In the genomic region with DNA sequence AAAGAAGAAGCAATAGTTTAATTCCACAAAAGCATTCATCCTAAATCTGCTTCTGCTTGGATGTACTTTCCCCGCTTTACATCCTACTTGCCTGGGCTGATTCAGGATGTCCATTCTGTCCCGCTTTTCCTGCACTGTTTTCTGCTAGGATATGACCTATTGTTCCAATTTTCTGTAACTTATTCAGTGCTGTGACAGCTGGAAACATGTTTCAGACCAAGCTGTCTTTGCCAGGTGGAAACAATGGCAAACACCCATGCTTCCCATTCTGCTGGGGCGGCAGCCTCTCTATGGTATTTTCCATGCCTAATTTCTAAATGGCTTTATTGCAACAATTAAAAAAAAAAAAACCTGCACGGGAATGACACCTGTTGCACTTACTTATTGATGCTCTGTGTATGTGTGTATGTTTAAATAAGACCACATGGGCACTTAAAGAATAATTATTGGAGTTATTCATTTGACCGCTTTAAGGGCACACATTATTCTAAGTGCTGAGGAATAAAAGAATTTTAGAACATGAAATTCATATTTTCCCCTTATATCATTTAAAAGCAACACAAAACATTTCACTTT, we compare ENCODE assay signal across 16 cellular contexts.
"Had no signal": no experiment of that assay in that cellular context is flagged by ENCODE, and none has a peak within 500 bp of the region (broad histone marks: within the 10 kb centered on the region; RNA-seq: fewer than 3 reads in every experiment).

No MANE protein-coding gene starts in this region.

- DNase-seq: activated CD4-positive, alpha-beta T cell treated with anti-CD3 and anti-CD28 coated beads for 4 hours; activated CD4-positive, alpha-beta T cell treated with anti-CD3 and anti-CD28 coated beads, Interleukin-2, amount 50 U/mL, for 4 hours; activated naive CD4-positive, alpha-beta T cell; activated T-cell treated with anti-CD3 and anti-CD28 coated beads for 4 hours; activated T-cell treated with anti-CD3 and anti-CD28 coated beads, Interleukin-2, amount 50 U/mL, for 72 hours; dorsolateral prefrontal cortex; effector memory CD4-positive, alpha-beta T cell; hippocampal formation; left colon; mesenchymal stem cell; natural killer cell; stimulated activated CD4-positive, alpha-beta T cell treated with anti-CD3 and anti-CD28 coated beads, Interleukin-1b, Interleukin-23, amount 100 ng/mL, for 48 hours; stimulated activated CD4-positive, alpha-beta T cell treated with anti-CD3 and anti-CD28 coated beads, Interleukin-4, amount 100 ng/mL, for 4 hours; stimulated activated naive B cell treated with anti-CD40 and anti-IgM and Interleukin-4, amounts not matched to agents 10 μg/mL and 1 μg/mL and 100 μg/mL, for 72 hours; transverse colon had no signal

- H3K4me3 Mint-ChIP-seq: activated T-cell treated with anti-CD3 and anti-CD28 coated beads, Interleukin-2, amount 50 U/mL, for 72 hours; natural killer cell; stimulated activated naive B cell treated with anti-CD40 and anti-IgM and Interleukin-4, amounts not matched to agents 10 μg/mL and 1 μg/mL and 100 μg/mL, for 72 hours had no signal

- H3K36me3 Mint-ChIP-seq: natural killer cell had no signal

- ATAC-seq: activated naive CD4-positive, alpha-beta T cell treated with anti-CD3 and anti-CD28 coated beads, Interleukin-2, amount 50 U/mL, for 72 hours; activated T-cell treated with anti-CD3 and anti-CD28 coated beads, Interleukin-2, amount 50 U/mL, for 72 hours; left colon; natural killer cell; stimulated activated naive B cell treated with anti-CD40 and anti-IgM and Interleukin-4, amounts not matched to agents 10 μg/mL and 1 μg/mL and 100 μg/mL, for 72 hours had no signal

- H3K27ac Mint-ChIP-seq: activated naive CD4-positive, alpha-beta T cell treated with anti-CD3 and anti-CD28 coated beads, Interleukin-2, amount 50 U/mL, for 72 hours; activated T-cell treated with anti-CD3 and anti-CD28 coated beads, Interleukin-2, amount 50 U/mL, for 72 hours; natural killer cell; stimulated activated naive B cell treated with anti-CD40 and anti-IgM and Interleukin-4, amounts not matched to agents 10 μg/mL and 1 μg/mL and 100 μg/mL, for 72 hours had no signal

- H3K9me3 Mint-ChIP-seq: natural killer cell had no signal
